20 cellular contexts compared by ENCODE assay signal in genomic region chr9:10130061-10130675, GRCh38.
DNase-seq lines count a peak whose midpoint lies in the region; ATAC-seq and TF ChIP-seq lines count a peak whose summit lies in the region.
"Had no signal": no experiment of that assay in that cellular context is flagged by ENCODE, and none has a peak within 500 bp of the region (broad histone marks: within the 10 kb centered on the region; RNA-seq: fewer than 3 reads in every experiment).

No MANE protein-coding gene starts in this region.

- in situ Hi-C loops in ACHN (cut with HindIII; ENCODE audit: low pct_ligation_motif_present, low pct_unique_long_range_greater_than_20kb, low sequenced_read_pairs), result no loop called here

- no peak overlapping the region for H3K4me3 ChIP-seq in choroid plexus epithelial cell (ENCODE audit: low read depth, low read length)
- H3K4me3 ChIP-seq: GM12878, SK-N-MC had no signal

- no peak overlapping the region for H3K4me3 Mint-ChIP-seq in activated naive CD4-positive, alpha-beta T cell treated with anti-CD3 and anti-CD28 coated beads for 36 hours
- H3K4me3 Mint-ChIP-seq: CD8-positive, alpha-beta T cell had no signal

- H3K36me3 Mint-ChIP-seq in activated naive CD4-positive, alpha-beta T cell treated with anti-CD3 and anti-CD28 coated beads for 36 hours (ENCODE audit: low read depth), result no peaks in the 10 kb centered on the region
- H3K36me3 Mint-ChIP-seq: CD8-positive, alpha-beta T cell had no signal

- intact Hi-C loops in activated naive CD4-positive, alpha-beta T cell treated with anti-CD3 and anti-CD28 coated beads for 36 hours (cut with micrococcal nuclease), result no loop called here

- DNase-seq in HCEC 1CT (peak; percentile 41), amniotic epithelial cell (ENCODE audit: low read depth) (peak; percentile 62), choroid plexus epithelial cell (ENCODE audit: low read depth) (peak; percentile 67), iris pigment epithelial cell (ENCODE audit: low read depth) (peak; percentile 35), ACHN (no peak), NOMO-1 treated with dmso at 0.1 percent for 144 hours (lab: John Stamatoyannopoulos, UW; ENCODE audit: unreplicated experiment) (no peak)
- DNase-seq in activated naive CD4-positive, alpha-beta T cell treated with anti-CD3 and anti-CD28 coated beads for 36 hours, result no peak
- DNase-seq: Caco-2; CD8-positive, alpha-beta T cell; KBM-7; NCI-H1694; NCI-H2029 treated with DMSO at 0.1 percent for 48 hours; NCI-H2227 treated with DMSO at 0.1 percent for 48 hours; NCI-H526 treated with DMSO at 0.1 percent for 48 hours; SHP77 treated with DMSO at 0.1 percent for 48 hours had no signal

- CTCF ChIA-PET in activated naive CD4-positive, alpha-beta T cell treated with anti-CD3 and anti-CD28 coated beads for 36 hours (lab: Charles Lee), result interaction anchor here (0.6 kb wide), 1 partner anchor 724 kb away, joined by 3 read pairs; no protein-coding TSS in a partner anchor

- H3K27ac Mint-ChIP-seq in activated naive CD4-positive, alpha-beta T cell treated with anti-CD3 and anti-CD28 coated beads for 36 hours, result no peak overlapping the region
- H3K27ac Mint-ChIP-seq: CD8-positive, alpha-beta T cell had no signal

- peaks cover 1% of the 10 kb centered on the region for H3K9me3 Mint-ChIP-seq in activated naive CD4-positive, alpha-beta T cell treated with anti-CD3 and anti-CD28 coated beads for 36 hours

- TF ChIP-seq CTCF in choroid plexus epithelial cell (conservative IDR thresholded peaks at IDR 0.05; ENCODE audit: low read depth, low read length), result no peak

- no peaks in the 10 kb centered on the region for H3K4me1 Mint-ChIP-seq in activated naive CD4-positive, alpha-beta T cell treated with anti-CD3 and anti-CD28 coated beads for 36 hours (ENCODE audit: low read depth)

- H3K27me3 Mint-ChIP-seq in activated naive CD4-positive, alpha-beta T cell treated with anti-CD3 and anti-CD28 coated beads for 36 hours (ENCODE audit: low read depth), result no peaks in the 10 kb centered on the region

- no peak for ATAC-seq in GM18517 (IDR thresholded peaks at IDR 0.05; ENCODE audit: unreplicated experiment)
- ATAC-seq: CD8-positive, alpha-beta T cell; GM12878; HCT116; Panc1 had no signal

Comparison
In these comparisons a context has a peak if more than half of its experiments do, and no peak if none do; other contexts are left out.
1. DNase-seq: peak in HCEC 1CT (single experiment), amniotic epithelial cell (single experiment), choroid plexus epithelial cell (single experiment) and iris pigment epithelial cell (single experiment); none in activated naive CD4-positive, alpha-beta T cell treated with anti-CD3 and anti-CD28 coated beads for 36 hours (single experiment), ACHN (single experiment) and NOMO-1 treated with dmso at 0.1 percent for 144 hours (single experiment).